ENCODE assay signal across 25 cellular contexts in genomic region chr1:115925511-115925910, GRCh38. TPM values are rescaled to one million over a fixed set of nuclear protein-coding genes. Genes with fewer than 3 reads are reported as not detected.
"Had no signal": no experiment of that assay in that cellular context is flagged by ENCODE, and none has a peak within 500 bp of the region (broad histone marks: within the 10 kb centered on the region; RNA-seq: fewer than 3 reads in every experiment).

No MANE protein-coding gene starts in this region.

- H3K36me3 ChIP-seq: esophagus muscularis mucosa, prostate gland, right lobe of liver, suprapubic skin, thyroid gland had no signal

- H3K9me3 ChIP-seq: esophagus muscularis mucosa, prostate gland, right lobe of liver, suprapubic skin, thyroid gland had no signal

- H3K27me3 ChIP-seq: dorsolateral prefrontal cortex, esophagus muscularis mucosa, hepatocyte, right lobe of liver, suprapubic skin, thyroid gland had no signal

- FAIRE-seq: endometrium had no signal

- H3K9ac ChIP-seq: parathyroid adenoma had no signal

- H3K4me3 ChIP-seq: dorsolateral prefrontal cortex, esophagus muscularis mucosa, hepatocyte, lung, prostate gland, right lobe of liver, suprapubic skin, thyroid gland had no signal

- H3K4me1 ChIP-seq: parathyroid adenoma, prostate gland, right lobe of liver, thyroid gland had no signal

- H3K4me1 Mint-ChIP-seq: stimulated activated effector memory CD8-positive, alpha-beta T cell treated with anti-CD3 and anti-CD28 coated beads, Interleukin-12 subunit alpha, Interleukin-12 subunit beta, amount 100 ng/mL, for 72 hours had no signal

- H3K4me3 Mint-ChIP-seq: naive thymus-derived CD4-positive, alpha-beta T cell; stimulated activated effector memory CD8-positive, alpha-beta T cell treated with anti-CD3 and anti-CD28 coated beads, Interleukin-12 subunit alpha, Interleukin-12 subunit beta, amount 100 ng/mL, for 72 hours; type B pancreatic cell had no signal

- H3K36me3 Mint-ChIP-seq: naive thymus-derived CD4-positive, alpha-beta T cell; stimulated activated effector memory CD8-positive, alpha-beta T cell treated with anti-CD3 and anti-CD28 coated beads, Interleukin-12 subunit alpha, Interleukin-12 subunit beta, amount 100 ng/mL, for 72 hours; type B pancreatic cell had no signal

- DNase-seq: cortex of kidney; dorsolateral prefrontal cortex; effector CD8-positive, alpha-beta T cell; foreskin fibroblast; head of caudate nucleus; left colon; left ventricle myocardium superior; mesenchymal stem cell; naive thymus-derived CD4-positive, alpha-beta T cell; nephron progenitor cell; right lobe of liver; stimulated activated CD4-positive, alpha-beta T cell treated with anti-CD3 and anti-CD28 coated beads, Interleukin-4, amount 100 ng/mL, for 1 hour; stimulated activated CD8-positive, alpha-beta memory T cell treated with anti-CD3 and anti-CD28 coated beads, Interleukin-4, amount 100 ng/mL, for 48 hours; stimulated activated naive CD8-positive, alpha-beta T cell treated with anti-CD3 and anti-CD28 coated beads, Interleukin-15, Interleukin-2, amounts not matched to agents 100 U/mL and 50 U/mL, for 24 hours; thyroid gland had no signal

- H3K9me3 Mint-ChIP-seq: nephron progenitor cell; stimulated activated effector memory CD8-positive, alpha-beta T cell treated with anti-CD3 and anti-CD28 coated beads, Interleukin-12 subunit alpha, Interleukin-12 subunit beta, amount 100 ng/mL, for 72 hours; type B pancreatic cell had no signal

- H3K27ac Mint-ChIP-seq: naive thymus-derived CD4-positive, alpha-beta T cell; stimulated activated effector memory CD8-positive, alpha-beta T cell treated with anti-CD3 and anti-CD28 coated beads, Interleukin-12 subunit alpha, Interleukin-12 subunit beta, amount 100 ng/mL, for 72 hours; type B pancreatic cell had no signal

- H3K27ac ChIP-seq: dorsolateral prefrontal cortex, epithelial cell of prostate, esophagus muscularis mucosa, hepatocyte, parathyroid adenoma, prostate gland, right lobe of liver, suprapubic skin, thyroid gland had no signal

RNA-seq across cellular contexts. Expression of gene SLC22A15, which starts 50.8 kb away (rescaled TPM):
- polyA plus RNA-seq: naive thymus-derived CD4-positive, alpha-beta T cell had no signal
